ENCODE assay signal across 8 cellular contexts in genomic region chr5:837621-838121, GRCh38. TPM values are rescaled to one million over a fixed set of nuclear protein-coding genes. Genes with fewer than 3 reads are reported as not detected.
DNase-seq lines count a peak whose midpoint lies in the region; ATAC-seq, FAIRE-seq and TF ChIP-seq lines count a peak whose summit lies in the region.
"Not testable (repeated sequence)": the region's sequence is repeated elsewhere in the genome, so short reads cannot be mapped to it uniquely, and the experiment has no call there.
"Had no signal": no experiment of that assay in that cellular context is flagged by ENCODE, and none has a peak within 500 bp of the region (broad histone marks: within the 10 kb centered on the region; RNA-seq: fewer than 3 reads in every experiment).

No MANE protein-coding gene starts in this region.

- not testable (repeated sequence) for H3K4me3 ChIP-seq in kidney (ENCODE audit: low read length in 2 of 2)

- H4K5ac ChIP-seq in H9 (ENCODE audit: insufficient read length, low read depth, low read length): not testable (repeated sequence)

- H3K23ac ChIP-seq in H9 (ENCODE audit: insufficient read length, low read depth, low read length): not testable (repeated sequence)

- H3K4me1 ChIP-seq in H9 (ENCODE audit: insufficient read depth, low read length); kidney (ENCODE audit: control insufficient read depth in 1 of 2, insufficient read depth in 1 of 2, low read depth in 1 of 2, low read length in 2 of 2): not testable (repeated sequence)

- H3K4me1 Mint-ChIP-seq in H9; osteocyte (ENCODE audit: unreplicated experiment); stimulated activated memory B cell treated with anti-CD40 and anti-IgM and Interleukin-4, amounts not matched to agents 10 μg/mL and 1 μg/mL and 100 μg/mL, for 72 hours: not testable (repeated sequence)

- H3K27me3 Mint-ChIP-seq in H9 (ENCODE audit: low read depth); osteocyte (ENCODE audit: unreplicated experiment): not testable (repeated sequence)
- peaks cover 17% of the 10 kb centered on the region for H3K27me3 Mint-ChIP-seq in stimulated activated memory B cell treated with anti-CD40 and anti-IgM and Interleukin-4, amounts not matched to agents 10 μg/mL and 1 μg/mL and 100 μg/mL, for 72 hours

- H2BK12ac ChIP-seq in H9 (ENCODE audit: insufficient read length, low read depth, low read length): not testable (repeated sequence)

- not testable (repeated sequence) for H2BK5ac ChIP-seq in H9 (ENCODE audit: insufficient read length, low read length)

- not testable (repeated sequence) for H3K36me3 ChIP-seq in kidney (ENCODE audit: control insufficient read depth in 1 of 2, insufficient read depth in 2 of 2, low read length in 2 of 2)

- H3K18ac ChIP-seq in H9 (ENCODE audit: insufficient read length, low read depth, low read length): not testable (repeated sequence)

- not testable (repeated sequence) for H3K23me2 ChIP-seq in H9 (ENCODE audit: insufficient read length, low read depth, low read length, poor library complexity, severe bottlenecking)

- not testable (repeated sequence) for H4K20me1 ChIP-seq in H9 (ENCODE audit: control insufficient read depth, insufficient read depth, insufficient read length)

- not testable (repeated sequence) for H3K79me1 ChIP-seq in H9 (ENCODE audit: insufficient read depth, low read depth, low read length, poor library complexity, severe bottlenecking)

- ATAC-seq in Right ventricle myocardium inferior: not testable (repeated sequence)
- peak; percentile 28 for ATAC-seq in stimulated activated memory B cell treated with anti-CD40 and anti-IgM and Interleukin-4, amounts not matched to agents 10 μg/mL and 1 μg/mL and 100 μg/mL, for 72 hours

- H2BK120ac ChIP-seq in H9 (ENCODE audit: low read depth, low read length, poor library complexity, severe bottlenecking): not testable (repeated sequence)

- TF ChIP-seq CTCF in H9 (conservative IDR thresholded peaks at IDR 0.05); kidney (IDR thresholded peaks at IDR 0.05; ENCODE audit: borderline replicate concordance, extremely low read depth, insufficient read depth); osteocyte (IDR thresholded peaks at IDR 0.05): not testable (repeated sequence)

- not testable (repeated sequence) for H3K56ac ChIP-seq in H9 (ENCODE audit: insufficient read length, low read depth, low read length)

- not testable (repeated sequence) for H3K27me3 ChIP-seq in H9 (ENCODE audit: insufficient read depth, low read length)

- H3K4me3 Mint-ChIP-seq in H9; osteocyte (ENCODE audit: unreplicated experiment); stimulated activated memory B cell treated with anti-CD40 and anti-IgM and Interleukin-4, amounts not matched to agents 10 μg/mL and 1 μg/mL and 100 μg/mL, for 72 hours: not testable (repeated sequence)

- H3T11ph ChIP-seq in H9 (ENCODE audit: low read length): not testable (repeated sequence)

- not testable (repeated sequence) for H3K4me2 ChIP-seq in H9 (ENCODE audit: insufficient read depth, insufficient read length, low read length)

- intact Hi-C loops in Right ventricle myocardium inferior (cut with DNase I); kidney (cut with DNase I): not testable (repeated sequence)

- H2AFZ ChIP-seq in H9 (ENCODE audit: low read length): not testable (repeated sequence)

- not testable (repeated sequence) for H2AK5ac ChIP-seq in H9 (ENCODE audit: insufficient read length, low read length)

- whole genome bisulfite sequencing in H9 (ENCODE audit: extremely low coverage, insufficient read length, low lambda C conversion rate): no CpG with 5 or more reads among the region's 14 CpGs

- not testable (repeated sequence) for H3K79me2 ChIP-seq in H9 (ENCODE audit: insufficient read depth, low read length)

- H3K9me3 Mint-ChIP-seq in H9; osteocyte (ENCODE audit: unreplicated experiment); stimulated activated memory B cell treated with anti-CD40 and anti-IgM and Interleukin-4, amounts not matched to agents 10 μg/mL and 1 μg/mL and 100 μg/mL, for 72 hours: not testable (repeated sequence)

- not testable (repeated sequence) for H2BK15ac ChIP-seq in H9 (ENCODE audit: low read depth, low read length)

- H3K27ac Mint-ChIP-seq in H9; osteocyte (ENCODE audit: unreplicated experiment); stimulated activated memory B cell treated with anti-CD40 and anti-IgM and Interleukin-4, amounts not matched to agents 10 μg/mL and 1 μg/mL and 100 μg/mL, for 72 hours: not testable (repeated sequence)

- peak; percentile 17 for DNase-seq in H9
- peak; percentile 4 for DNase-seq in activated CD4-positive, alpha-beta T cell treated with anti-CD3 and anti-CD28 coated beads for 1 hour
- peak; percentile 9 for DNase-seq in activated naive CD4-positive, alpha-beta T cell treated with anti-CD3 and anti-CD28 coated beads, Interleukin-2, amount 50 U/mL, for 16 hours
- DNase-seq in Right ventricle myocardium inferior (ENCODE audit: missing footprints): peak; percentile 37
- DNase-seq in kidney: peak; percentile 49
- peak; percentile 80 for DNase-seq in osteocyte (ENCODE audit: extremely low spot score, unreplicated experiment)

- H3K9me3 ChIP-seq in H9 (ENCODE audit: control insufficient read depth, low read depth, low read length); kidney (ENCODE audit: control insufficient read depth in 1 of 2, low read length in 2 of 2): not testable (repeated sequence)

- H2BK20ac ChIP-seq in H9 (ENCODE audit: low read depth, low read length, poor library complexity, severe bottlenecking): not testable (repeated sequence)

- H3K9ac ChIP-seq in H9 (ENCODE audit: extremely low read depth, insufficient read length, low read length); kidney (ENCODE audit: low read length in 2 of 2): not testable (repeated sequence)

- not testable (repeated sequence) for FAIRE-seq in kidney (lab: Jason Lieb, UNC)

- not testable (repeated sequence) for H3K4ac ChIP-seq in H9 (ENCODE audit: low read depth, low read length)

- not testable (repeated sequence) for H4K91ac ChIP-seq in H9 (ENCODE audit: insufficient read length, low read depth, low read length)

- H3K27ac ChIP-seq in H9 (ENCODE audit: insufficient read length, low read depth, low read length); kidney (ENCODE audit: low read depth in 2 of 2, low read length in 2 of 2): not testable (repeated sequence)

- not testable (repeated sequence) for H3K14ac ChIP-seq in H9 (ENCODE audit: insufficient read depth, low read length)

- H4K8ac ChIP-seq in H9 (replicated peaks; ENCODE audit: insufficient read length, low read depth, low read length): not testable (repeated sequence)

- peaks cover 0 to 12% (median 5%) of the 10 kb centered on the region in 3 experiments; a peak in 4 of 7 replicates for H3K36me3 Mint-ChIP-seq in H9 (ENCODE audit: insufficient read depth in 1 of 3, low read depth in 3 of 3)
- H3K36me3 Mint-ChIP-seq in osteocyte (ENCODE audit: unreplicated experiment); stimulated activated memory B cell treated with anti-CD40 and anti-IgM and Interleukin-4, amounts not matched to agents 10 μg/mL and 1 μg/mL and 100 μg/mL, for 72 hours: not testable (repeated sequence)

RNA-seq across cellular contexts. Expression of gene ZDHHC11, which starts 13.1 kb away (rescaled TPM):
- 32.7 and 37.6 TPM in 2 replicates for total RNA-seq in H9 (2021)
- total RNA-seq in Right ventricle myocardium inferior: 38.0 TPM
- total RNA-seq in kidney: 10.1 TPM
- polyA plus RNA-seq in kidney (ENCODE audit: insufficient read depth, low read depth, low replicate concordance): 1.6 TPM
- total RNA-seq in osteocyte: 4.4 and 6.3 TPM in 2 replicates

RNA-seq across cellular contexts. Expression of gene ZDHHC11B, which starts 53.1 kb away (rescaled TPM):
- total RNA-seq in H9 (2021): 0.86 and 1.4 TPM in 2 replicates
- total RNA-seq in Right ventricle myocardium inferior: 14.7 TPM
- total RNA-seq in kidney: 5.4 TPM
- polyA plus RNA-seq in kidney (ENCODE audit: insufficient read depth, low read depth, low replicate concordance): 4.4 TPM
- total RNA-seq in osteocyte: not detected in 2 replicates
- polyA plus RNA-seq: AG04450 had no signal

RNA-seq across cellular contexts. Expression of gene BRD9, which starts 54.9 kb away (rescaled TPM):
- 67.4 and 70.5 TPM in 2 replicates for total RNA-seq in H9 (2021)
- 27.9 TPM for total RNA-seq in Right ventricle myocardium inferior
- total RNA-seq in kidney: 38.0 TPM
- 17.5 TPM for polyA plus RNA-seq in kidney (ENCODE audit: insufficient read depth, low read depth, low replicate concordance)
- total RNA-seq in osteocyte: 38.2 and 39.4 TPM in 2 replicates

RNA-seq across cellular contexts. Expression of gene TRIP13, which starts 55.0 kb away (rescaled TPM):
- total RNA-seq in H9 (2021): 40.6 and 42.6 TPM in 2 replicates
- 0.38 TPM for total RNA-seq in Right ventricle myocardium inferior
- 1.6 TPM for total RNA-seq in kidney
- polyA plus RNA-seq in kidney (ENCODE audit: insufficient read depth, low read depth, low replicate concordance): 0.86 TPM
- 4.1 and 6.9 TPM in 2 replicates for total RNA-seq in osteocyte

Comparison
In these comparisons a context has a peak if more than half of its experiments do, and no peak if none do; other contexts are left out.
1. DNase-seq: peak in every context shown above with its lines; median percentile 80 in osteocyte; 49 in kidney; 37 in Right ventricle myocardium inferior; 17 in H9; 9 in activated naive CD4-positive, alpha-beta T cell treated with anti-CD3 and anti-CD28 coated beads, Interleukin-2, amount 50 U/mL, for 16 hours; 4 in activated CD4-positive, alpha-beta T cell treated with anti-CD3 and anti-CD28 coated beads for 1 hour.